Comparison of ENCODE assay signal across 14 cellular contexts in the genomic region with DNA sequence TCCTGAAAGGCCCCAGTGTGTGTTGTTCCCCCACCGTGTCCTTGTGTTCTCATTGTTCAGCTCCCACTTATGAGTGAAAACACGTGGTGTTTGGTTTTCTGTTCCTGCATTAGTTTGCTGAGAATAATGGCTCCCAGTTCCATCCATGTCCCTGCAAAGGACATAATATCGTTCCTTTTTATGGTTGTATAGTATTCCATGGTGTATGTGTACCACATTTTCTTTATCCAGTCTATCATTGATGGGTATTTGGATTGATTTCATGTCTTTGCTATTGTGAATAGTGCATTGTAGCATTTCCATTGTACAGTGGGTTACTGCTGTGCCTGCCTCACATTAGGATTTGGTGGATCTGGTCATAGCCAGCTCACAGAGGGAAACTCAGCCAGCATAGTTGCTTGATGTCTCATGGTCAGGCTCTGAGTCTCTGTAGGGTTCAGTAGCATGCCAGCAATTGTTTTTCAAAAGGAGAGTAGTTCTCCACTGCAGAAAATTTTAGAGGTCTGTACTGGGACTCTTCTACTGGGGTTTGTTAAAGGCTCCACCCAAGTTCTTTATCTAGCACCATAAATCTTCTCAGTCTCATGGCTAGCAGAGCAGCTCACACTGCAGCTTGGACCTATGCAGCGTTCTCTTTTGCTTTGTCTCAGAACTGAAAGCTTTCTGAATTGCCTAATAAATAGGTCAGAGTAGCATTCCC. TPM values are rescaled to one million over a fixed set of nuclear protein-coding genes. Genes with fewer than 3 reads are reported as not detected.
DNase-seq lines count a peak whose midpoint lies in the region; ATAC-seq and FAIRE-seq lines count a peak whose summit lies in the region.
"Had no signal": no experiment of that assay in that cellular context is flagged by ENCODE, and none has a peak within 500 bp of the region (broad histone marks: within the 10 kb centered on the region; RNA-seq: fewer than 3 reads in every experiment).

No MANE protein-coding gene starts in this region.

- peaks cover 15% of the 10 kb centered on the region for H3K9me3 Mint-ChIP-seq in dendritic cell treated with granulocyte-macrophage colony-stimulating factor and Interleukin-4, amounts not matched to agents 40 ng/mL and 50 ng/mL, for 4 days

- peak overlapping the region; percentile 62 for H3K27ac Mint-ChIP-seq in dendritic cell treated with granulocyte-macrophage colony-stimulating factor and Interleukin-4, amounts not matched to agents 40 ng/mL and 50 ng/mL, for 4 days
- H3K27ac Mint-ChIP-seq: CD4-positive, CD25-positive, alpha-beta regulatory T cell had no signal

- ATAC-seq in left colon = peak; percentile 35
- ATAC-seq in GM18502 (IDR thresholded peaks at IDR 0.05; ENCODE audit: poor library complexity, unreplicated experiment) = no peak
- no peak for ATAC-seq in HG02840 (IDR thresholded peaks at IDR 0.05; ENCODE audit: low FRiP score, unreplicated experiment)

- H3K27me3 Mint-ChIP-seq in dendritic cell treated with granulocyte-macrophage colony-stimulating factor and Interleukin-4, amounts not matched to agents 40 ng/mL and 50 ng/mL, for 4 days = peaks cover 12% of the 10 kb centered on the region

- intact Hi-C loops in dendritic cell treated with granulocyte-macrophage colony-stimulating factor and Interleukin-4, amounts not matched to agents 40 ng/mL and 50 ng/mL, for 4 days (cut with micrococcal nuclease) = no loop called here
- intact Hi-C loops in left colon (cut with DNase I, micrococcal nuclease) = no loop called here

- no peak overlapping the region for H3K4me3 Mint-ChIP-seq in dendritic cell treated with granulocyte-macrophage colony-stimulating factor and Interleukin-4, amounts not matched to agents 40 ng/mL and 50 ng/mL, for 4 days
- H3K4me3 Mint-ChIP-seq: CD4-positive, CD25-positive, alpha-beta regulatory T cell had no signal

- H3K4me1 Mint-ChIP-seq in dendritic cell treated with granulocyte-macrophage colony-stimulating factor and Interleukin-4, amounts not matched to agents 40 ng/mL and 50 ng/mL, for 4 days (ENCODE audit: low read depth) = peaks cover 23% of the 10 kb centered on the region
- H3K4me1 Mint-ChIP-seq: CD4-positive, CD25-positive, alpha-beta regulatory T cell had no signal

- DNase-seq in EL (peak; percentile 68), M059J (ENCODE audit: low read depth) (peak; percentile 62), left colon (no peak), frontal cortex (ENCODE audit: low spot score in 2 of 2) (no peak)
- DNase-seq in stimulated activated CD4-positive, alpha-beta T cell treated with anti-CD3 and anti-CD28 coated beads, Interleukin-4, amount 100 ng/mL, for 24 hours = no peak
- DNase-seq: CD4-positive, CD25-positive, alpha-beta regulatory T cell; H7; Karpas-422; kidney glomerular epithelial cell; NCI-H510A had no signal

- H3K36me3 Mint-ChIP-seq in dendritic cell treated with granulocyte-macrophage colony-stimulating factor and Interleukin-4, amounts not matched to agents 40 ng/mL and 50 ng/mL, for 4 days (ENCODE audit: low read depth) = peaks cover 8% of the 10 kb centered on the region

- FAIRE-seq in frontal cortex (lab: Jason Lieb, UNC) = no peak
- FAIRE-seq: GM12892 had no signal

RNA-seq across cellular contexts. Expression of gene RUNX3, which starts 41.0 kb away (rescaled TPM):
- 0.17 and 0.37 TPM in 2 replicates for total RNA-seq in M059J (2014; rRNA removed; shearing (Covaris generic))
- total RNA-seq in left colon (1 to 10 TPM; 1.6 to 5.7 TPM), frontal cortex (not detected)

Comparison
In these comparisons a context has a peak if more than half of its experiments do, and no peak if none do; other contexts are left out.
1. DNase-seq: peak in EL (single experiment) and M059J (single experiment); none in left colon (0 of 2), stimulated activated CD4-positive, alpha-beta T cell treated with anti-CD3 and anti-CD28 coated beads, Interleukin-4, amount 100 ng/mL, for 24 hours (single experiment) and frontal cortex (0 of 2).